Comparison of ENCODE assay signal across 20 cellular contexts in the genomic region with DNA sequence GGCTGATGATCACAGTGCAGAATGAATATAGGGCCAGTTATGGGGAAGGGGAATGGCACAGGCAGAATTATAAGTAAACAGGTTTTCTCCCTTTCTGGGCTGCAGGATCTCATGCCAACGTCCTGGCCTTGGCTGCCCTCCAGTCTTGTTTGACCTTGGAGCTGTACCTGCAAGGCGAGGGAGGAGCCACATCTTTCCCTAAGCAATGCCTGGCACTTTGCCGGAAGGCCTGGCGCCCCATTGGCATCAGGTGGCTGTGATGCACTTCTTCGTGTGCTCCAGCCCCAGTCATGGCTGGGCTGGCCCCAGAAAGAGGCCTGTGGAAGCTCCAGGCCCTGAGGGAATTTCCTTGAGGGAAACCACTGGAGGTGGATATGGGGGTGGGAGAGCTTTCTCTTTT. TPM values are rescaled to one million over a fixed set of nuclear protein-coding genes. Genes with fewer than 3 reads are reported as not detected.
DNase-seq lines count a peak whose midpoint lies in the region; ATAC-seq and TF ChIP-seq lines count a peak whose summit lies in the region.
"Had no signal": no experiment of that assay in that cellular context is flagged by ENCODE, and none has a peak within 500 bp of the region (broad histone marks: within the 10 kb centered on the region; RNA-seq: fewer than 3 reads in every experiment).

No MANE protein-coding gene starts in this region.

- H3K9me3 Mint-ChIP-seq in MCF 10A (ENCODE audit: unreplicated experiment) (no peaks in the 10 kb centered on the region), nephron (no peaks in the 10 kb centered on the region), natural killer cell (no peaks in the 10 kb centered on the region)
- no peaks in the 10 kb centered on the region for H3K9me3 Mint-ChIP-seq in T-helper 2 cell treated with Interferon-gamma antibody and Interleukin-4, amounts not matched to agents 5 μg/mL and 100 μg/mL, for 36 hours
- H3K9me3 Mint-ChIP-seq: activated CD4-positive, alpha-beta memory T cell treated with anti-CD3 and anti-CD28 coated beads for 36 hours; IgD-negative memory B cell; stimulated activated naive B cell treated with anti-CD40 and anti-IgM and Interleukin-4, amounts not matched to agents 10 μg/mL and 1 μg/mL and 100 μg/mL, for 72 hours had no signal

- dilution Hi-C loops in mammary epithelial cell (cut with HindIII; ENCODE audit: low sequenced_read_pairs) = no loop called here

- TF ChIP-seq CTCF in MCF 10A (IDR thresholded peaks at IDR 0.05; ENCODE audit: unreplicated experiment) (no peak), mammary epithelial cell (conservative IDR thresholded peaks at IDR 0.05 in 1 of 2, IDR thresholded peaks at IDR 0.05 in 1 of 2; ENCODE audit: extremely low read depth in 1 of 2, insufficient read depth in 1 of 2, low read depth in 1 of 2, low read length in 2 of 2) (no peak), nephron (IDR thresholded peaks at IDR 0.05; ENCODE audit: unreplicated experiment in 3 of 3) (no peak), natural killer cell (IDR thresholded peaks at IDR 0.05) (no peak)

- in situ Hi-C loops in mammary epithelial cell (cut with MboI; ENCODE audit: low sequenced_read_pairs in 2 of 2) = no loop called here

- POLR2A ChIA-PET in MCF 10A (lab: Yijun Ruan, JAX) = interaction anchor here (0.6 to 1.1 kb wide), 4 partner anchors 12 to 161 kb away, joined by 3 to 4 read pairs (median 3); no protein-coding TSS in a partner anchor

- 61% methylated on average over 4 of the region's 5 CpGs for WGBS in mammary epithelial cell (ENCODE audit: low coverage, missing lambda C conversion rate)

- no peak overlapping the region for H3K27ac ChIP-seq in mammary epithelial cell (ENCODE audit: insufficient read depth, low read depth, low read length)

- no peaks in the 10 kb centered on the region for H3K4me1 ChIP-seq in mammary epithelial cell (ENCODE audit: insufficient read depth, low read length)
- H3K4me1 ChIP-seq: BE2C had no signal

- H3K27me3 ChIP-seq in mammary epithelial cell (ENCODE audit: insufficient read depth, low read length) = no peaks in the 10 kb centered on the region
- H3K27me3 ChIP-seq: BE2C had no signal

- H3K9me3 ChIP-seq in mammary epithelial cell (replicated peaks; ENCODE audit: insufficient read depth, low read length) = no peaks in the 10 kb centered on the region
- H3K9me3 ChIP-seq: BE2C had no signal

- no peak overlapping the region for H3K4me2 ChIP-seq in mammary epithelial cell (ENCODE audit: insufficient read depth, low read depth, low read length)

- H3K79me2 ChIP-seq in mammary epithelial cell (ENCODE audit: insufficient read depth, low read length) = no peaks in the 10 kb centered on the region

- H3K27me3 Mint-ChIP-seq in MCF 10A (ENCODE audit: insufficient read depth, unreplicated experiment) = no peaks in the 10 kb centered on the region
- no peaks in the 10 kb centered on the region for H3K27me3 Mint-ChIP-seq in nephron (ENCODE audit: low read depth)
- H3K27me3 Mint-ChIP-seq in T-helper 2 cell treated with Interferon-gamma antibody and Interleukin-4, amounts not matched to agents 5 μg/mL and 100 μg/mL, for 36 hours (ENCODE audit: low read depth) = no peaks in the 10 kb centered on the region
- H3K27me3 Mint-ChIP-seq in natural killer cell (ENCODE audit: low read depth in 2 of 2) = no peaks in the 10 kb centered on the region
- H3K27me3 Mint-ChIP-seq: activated CD4-positive, alpha-beta memory T cell treated with anti-CD3 and anti-CD28 coated beads for 36 hours had no signal

- intact Hi-C loops in MCF 10A (cut with micrococcal nuclease) (no loop called here), mammary epithelial cell (cut with micrococcal nuclease) (no loop called here), natural killer cell (cut with micrococcal nuclease) (no loop called here)

- H3K36me3 Mint-ChIP-seq in MCF 10A (ENCODE audit: insufficient read depth, unreplicated experiment) (no peaks in the 10 kb centered on the region), nephron (ENCODE audit: low read depth) (no peaks in the 10 kb centered on the region), natural killer cell (no peaks in the 10 kb centered on the region)
- peaks cover 7% of the 10 kb centered on the region for H3K36me3 Mint-ChIP-seq in T-helper 2 cell treated with Interferon-gamma antibody and Interleukin-4, amounts not matched to agents 5 μg/mL and 100 μg/mL, for 36 hours (ENCODE audit: low read depth)
- H3K36me3 Mint-ChIP-seq: activated CD4-positive, alpha-beta memory T cell treated with anti-CD3 and anti-CD28 coated beads for 36 hours; IgD-negative memory B cell had no signal

- H3K4me1 Mint-ChIP-seq in MCF 10A (ENCODE audit: insufficient read depth, unreplicated experiment) (no peaks in the 10 kb centered on the region), nephron (peaks cover 31% of the 10 kb centered on the region), natural killer cell (peaks cover 44 to 63% of the 10 kb centered on the region in 2 donors)
- H3K4me1 Mint-ChIP-seq in T-helper 2 cell treated with Interferon-gamma antibody and Interleukin-4, amounts not matched to agents 5 μg/mL and 100 μg/mL, for 36 hours (ENCODE audit: low read depth) = peaks cover 38% of the 10 kb centered on the region

- H3K4me3 ChIP-seq in mammary epithelial cell (replicated peaks in 1 of 3; ENCODE audit: insufficient read depth in 1 of 3, low read depth in 2 of 3, low read length in 3 of 3) = no peak overlapping the region

- H3K27ac Mint-ChIP-seq in MCF 10A (ENCODE audit: low read depth, unreplicated experiment) = no peak overlapping the region
- H3K27ac Mint-ChIP-seq in nephron = peak overlapping the region in 2 of 3 experiments; percentile 15 to 36
- H3K27ac Mint-ChIP-seq in T-helper 2 cell treated with Interferon-gamma antibody and Interleukin-4, amounts not matched to agents 5 μg/mL and 100 μg/mL, for 36 hours = no peak overlapping the region
- no peak overlapping the region for H3K27ac Mint-ChIP-seq in natural killer cell
- H3K27ac Mint-ChIP-seq: activated CD4-positive, alpha-beta memory T cell treated with anti-CD3 and anti-CD28 coated beads for 36 hours; IgD-negative memory B cell; stimulated activated naive B cell treated with anti-CD40 and anti-IgM and Interleukin-4, amounts not matched to agents 10 μg/mL and 1 μg/mL and 100 μg/mL, for 72 hours had no signal

- ATAC-seq in esophagus mucosa (peak; percentile 41), natural killer cell (no peak)
- ATAC-seq: Right ventricle myocardium inferior; stimulated activated naive B cell treated with anti-CD40 and anti-IgM and Interleukin-4, amounts not matched to agents 10 μg/mL and 1 μg/mL and 100 μg/mL, for 72 hours had no signal

- no peak overlapping the region for H3K9ac ChIP-seq in mammary epithelial cell (ENCODE audit: insufficient read depth, low read length)

- H4K20me1 ChIP-seq in mammary epithelial cell (ENCODE audit: insufficient read depth, low read length) = no peaks in the 10 kb centered on the region

- no peak overlapping the region for H2AFZ ChIP-seq in mammary epithelial cell (ENCODE audit: low read depth, low read length)

- H3K36me3 ChIP-seq in mammary epithelial cell (ENCODE audit: insufficient read depth, low read length) = no peaks in the 10 kb centered on the region
- H3K36me3 ChIP-seq: BE2C had no signal

- H3K4me3 Mint-ChIP-seq in MCF 10A (ENCODE audit: unreplicated experiment) (no peak overlapping the region), nephron (no peak overlapping the region), natural killer cell (no peak overlapping the region)
- no peak overlapping the region for H3K4me3 Mint-ChIP-seq in T-helper 2 cell treated with Interferon-gamma antibody and Interleukin-4, amounts not matched to agents 5 μg/mL and 100 μg/mL, for 36 hours
- H3K4me3 Mint-ChIP-seq: activated CD4-positive, alpha-beta memory T cell treated with anti-CD3 and anti-CD28 coated beads for 36 hours; IgD-negative memory B cell; stimulated activated naive B cell treated with anti-CD40 and anti-IgM and Interleukin-4, amounts not matched to agents 10 μg/mL and 1 μg/mL and 100 μg/mL, for 72 hours had no signal

- CTCF ChIA-PET in MCF 10A (lab: Yijun Ruan, JAX) (interaction anchor here (0.8 to 1.3 kb wide), 4 partner anchors 9 to 196 kb away, joined by 3 read pairs; no protein-coding TSS in a partner anchor), mammary epithelial cell (lab: Charles Lee; ENCODE audit: low non-redundant PET) (no interaction called here)

- DNase-seq in MCF 10A (ENCODE audit: unreplicated experiment) (peak; percentile 64), mammary epithelial cell (no peak), amygdala (lab: John Stamatoyannopoulos, UW) (no peak), natural killer cell (no peak)
- no peak for DNase-seq in T-helper 2 cell treated with Interferon-gamma antibody and Interleukin-4, amounts not matched to agents 5 μg/mL and 100 μg/mL, for 36 hours (ENCODE audit: low spot score)
- no peak for DNase-seq in stimulated activated CD4-positive, alpha-beta T cell treated with anti-CD3 and anti-CD28 coated beads, Interleukin-1b, Interleukin-23, amount 100 ng/mL, for 48 hours
- DNase-seq: activated CD4-positive, alpha-beta memory T cell treated with anti-CD3 and anti-CD28 coated beads for 36 hours; activated CD4-positive, CD25-positive, alpha-beta regulatory T cell; activated gamma-delta T cell treated with Interleukin-2 at 50 U/mL for 16 hours; BE2C; cortex of kidney; GOT3; kidney glomerular epithelial cell; stimulated activated CD4-positive, alpha-beta T cell treated with anti-CD3 and anti-CD28 coated beads, Interleukin-2, amount 100 ng/mL, for 24 hours; stimulated activated naive B cell treated with anti-CD40 and anti-IgM and Interleukin-4, amounts not matched to agents 10 μg/mL and 1 μg/mL and 100 μg/mL, for 72 hours; T1000 had no signal

- BruUV-seq in MCF 10A (replicated peaks; lab: Mats Ljungman, UMichigan) (no TSS peak), mammary epithelial cell (replicated peaks; lab: Mats Ljungman, UMichigan) (no TSS peak)

RNA-seq across cellular contexts. Expression of a gene that starts 16.7 kb away (rescaled TPM):
- total RNA-seq in MCF 10A (2022) = 0.93 and 1.5 TPM in 2 replicates
- under 1 TPM in 1 of 2 donors, not detected in 1; 0.83 TPM for total RNA-seq in mammary epithelial cell
- 0.05 TPM for polyA plus RNA-seq in mammary epithelial cell
- polyA minus RNA-seq in mammary epithelial cell = not detected
- total RNA-seq in esophagus mucosa = 4.2 TPM
- 100 to 1,000 TPM; 172 to 218 (median 207) TPM for total RNA-seq in natural killer cell

Comparison
In these comparisons a context has a peak if more than half of its experiments do, and no peak if none do; other contexts are left out.
1. H3K27ac Mint-ChIP-seq: peak in nephron (2 of 3); none in MCF 10A (single experiment), T-helper 2 cell treated with Interferon-gamma antibody and Interleukin-4, amounts not matched to agents 5 μg/mL and 100 μg/mL, for 36 hours (single experiment) and natural killer cell (0 of 2).
2. RNA of a gene that starts 16.7 kb away (total RNA-seq): 172 to 218 TPM in natural killer cell; 4.2 TPM in esophagus mucosa (single experiment), 0.93 to 1.5 TPM in MCF 10A and 0.83 TPM in mammary epithelial cell; every median in the first group is over 10 times any median in the second.